Comparison of ENCODE assay signal across 1 cellular context in genomic region chr5:6370580-6370979, GRCh38.
TF ChIP-seq lines count a peak whose summit lies in the region.

No MANE protein-coding gene starts in this region.

TF ChIP-seq in GM23338, 12 proteins besides CTCF, POLR2A, EP300 and RAD21:
- TF ChIP-seq ETS1 (IDR thresholded peaks at IDR 0.05) = no peak
- no peak for TF ChIP-seq EZH2phosphoT487 (IDR thresholded peaks at IDR 0.05; ENCODE audit: unreplicated experiment)
- no peak for TF ChIP-seq ZNF114 (CRISPR knock-in tag; IDR thresholded peaks at IDR 0.05)
- TF ChIP-seq STAT1 (IDR thresholded peaks at IDR 0.05; ENCODE audit: unreplicated experiment) = no peak
- no peak for TF ChIP-seq EZH2 (IDR thresholded peaks at IDR 0.05; ENCODE audit: low read depth, unreplicated experiment)
- TF ChIP-seq ZNF462 (CRISPR knock-in tag; IDR thresholded peaks at IDR 0.05) = no peak
- TF ChIP-seq CREB1 (CRISPR knock-in tag; IDR thresholded peaks at IDR 0.05; ENCODE audit: low read depth) = no peak
